Comparison of ENCODE assay signal across 7 cellular contexts in the genomic region with DNA sequence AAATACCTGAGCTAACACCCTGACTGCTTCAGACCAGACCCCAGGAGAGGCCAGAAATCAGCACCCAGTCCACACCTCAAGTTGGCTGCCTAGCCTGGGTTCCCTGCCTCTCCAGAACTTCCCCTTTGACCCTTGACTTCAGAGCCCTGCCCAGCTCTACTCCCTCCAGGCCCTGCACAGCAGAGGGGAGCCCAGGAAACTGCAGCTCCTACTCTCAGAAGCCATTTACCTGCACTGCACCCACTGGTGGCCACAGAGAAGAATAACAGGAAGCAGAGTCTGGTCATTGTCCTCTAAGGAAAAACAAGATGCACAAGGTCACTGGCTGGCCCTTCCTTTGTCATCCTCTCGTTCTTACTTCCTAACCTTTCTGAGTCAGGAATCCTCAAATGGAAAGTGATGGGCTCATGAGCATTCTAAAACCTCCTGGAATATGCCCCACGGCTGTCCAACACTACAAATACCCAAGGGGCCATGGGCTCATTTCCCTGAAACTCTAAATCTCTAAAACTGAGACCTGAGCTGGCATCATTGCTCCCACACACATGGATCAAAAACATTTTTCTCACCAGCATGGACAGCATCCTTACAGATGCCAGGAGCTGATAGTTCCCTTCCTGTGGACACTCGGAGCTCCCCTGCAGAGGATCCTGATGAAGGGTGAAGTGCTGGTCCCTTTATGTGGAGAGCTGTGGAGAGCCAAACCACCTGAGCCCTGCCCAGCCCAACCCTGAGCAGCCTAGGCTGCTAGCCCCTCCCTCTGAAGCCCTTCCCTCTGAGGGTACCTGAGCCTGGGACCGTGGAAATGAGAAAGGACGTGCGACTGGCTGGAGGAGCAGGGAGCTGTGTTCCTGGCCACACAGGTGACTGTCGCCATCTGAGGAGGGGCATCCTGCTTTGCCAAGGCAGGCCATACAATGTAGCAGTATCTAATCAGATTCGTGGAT. TPM values are rescaled to one million over a fixed set of nuclear protein-coding genes. Genes with fewer than 3 reads are reported as not detected.
DNase-seq lines count a peak whose midpoint lies in the region; ATAC-seq, FAIRE-seq and TF ChIP-seq lines count a peak whose summit lies in the region.

Gene ITLN2 (minus strand): TSS at position 652 of the 947 bp plus-strand sequence. CDS start 68 bp downstream, at position 584.

- no peak within 1 kb of the TSS for H3K4me2 ChIP-seq in keratinocyte (ENCODE audit: control insufficient read depth, extremely low read depth, insufficient read depth, low read depth, low read length)

- H3K27ac Mint-ChIP-seq in activated naive CD8-positive, alpha-beta T cell: peak within 1 kb of the TSS; percentile 30

- dilution Hi-C loops in keratinocyte (cut with MboI; ENCODE audit: extremely low pct_ligation_motif_present, low sequenced_read_pairs): no loop called here

- no peaks in the 10 kb centered on the region for H3K9me1 ChIP-seq in keratinocyte (ENCODE audit: control insufficient read depth, extremely low read depth, insufficient read depth, low read length)

- TF ChIP-seq CTCF in GM06990 (IDR thresholded peaks at IDR 0.05; ENCODE audit: insufficient read depth, low read length, poor library complexity, severe bottlenecking): peak; percentile 78
- TF ChIP-seq CTCF in keratinocyte (optimal IDR thresholded peaks at IDR 0.05 in 1 of 3, IDR thresholded peaks at IDR 0.05 in 1 of 3, conservative IDR thresholded peaks at IDR 0.05 in 1 of 3; ENCODE audit: extremely low read depth in 1 of 3, insufficient read depth in 2 of 3, low read length in 3 of 3): peak; percentile 75 to 86 (median 80)

- no peaks in the 10 kb centered on the region for H3K9me3 ChIP-seq in keratinocyte (ENCODE audit: control insufficient read depth, low read depth, low read length)

- no peak for FAIRE-seq in keratinocyte (lab: Jason Lieb, UNC)

- H3K27me3 Mint-ChIP-seq in activated naive CD8-positive, alpha-beta T cell: peaks cover 1% of the 10 kb centered on the region

- H3K9me3 Mint-ChIP-seq in activated naive CD8-positive, alpha-beta T cell (ENCODE audit: low read depth): no peaks in the 10 kb centered on the region

- no peak within 1 kb of the TSS for H2AFZ ChIP-seq in keratinocyte (ENCODE audit: control insufficient read depth, low read length)

- H3K79me2 ChIP-seq in keratinocyte (ENCODE audit: control insufficient read depth, insufficient read depth, low read length): no peaks in the 10 kb centered on the region

- H3K36me3 ChIP-seq in GM06990 (ENCODE audit: control insufficient read depth, insufficient read depth, low read length): no peaks in the 10 kb centered on the region
- H3K36me3 ChIP-seq in keratinocyte (ENCODE audit: control insufficient read depth in 2 of 2, extremely low read depth in 1 of 2, insufficient read depth in 2 of 2, low read length in 2 of 2): no peaks in the 10 kb centered on the region

- H3K4me3 Mint-ChIP-seq in activated naive CD8-positive, alpha-beta T cell: no peak within 1 kb of the TSS

- no peak within 1 kb of the TSS for H3K27ac ChIP-seq in keratinocyte (ENCODE audit: control insufficient read depth, insufficient read depth, low read length)

- no peaks in the 10 kb centered on the region for H3K36me3 Mint-ChIP-seq in activated naive CD8-positive, alpha-beta T cell

- no peak within 1 kb of the TSS for H3K9ac ChIP-seq in keratinocyte (ENCODE audit: control insufficient read depth, extremely low read depth, insufficient read depth, low read length)

- H3K4me1 Mint-ChIP-seq in activated naive CD8-positive, alpha-beta T cell (ENCODE audit: low read depth): peaks cover 8% of the 10 kb centered on the region

- no peak within 1 kb of the TSS for H3K4me3 ChIP-seq in GM06990 (replicated peaks; ENCODE audit: low read depth, low read length)
- H3K4me3 ChIP-seq in keratinocyte (ENCODE audit: control insufficient read depth in 2 of 3, extremely low read depth in 1 of 3, insufficient read depth in 2 of 3, low read depth in 1 of 3, low read length in 3 of 3): no peak within 1 kb of the TSS

- DNase-seq in GM06990 (ENCODE audit: extremely low read depth, insufficient read length): peak; percentile 36
- DNase-seq in SHP77 treated with DMSO at 0.1 percent for 48 hours (lab: John Stamatoyannopoulos, UW): peak; percentile 16
- no peak for DNase-seq in keratinocyte (ENCODE audit: low read depth, low spot score)
- peak; percentile 56 for DNase-seq in stimulated activated CD8-positive, alpha-beta memory T cell treated with anti-CD3 and anti-CD28 coated beads, Interleukin-4, amount 100 ng/mL, for 48 hours

- H4K20me1 ChIP-seq in keratinocyte (ENCODE audit: control insufficient read depth, extremely low read depth, insufficient read depth, low read length): no peaks in the 10 kb centered on the region

- peaks cover 23% of the 10 kb centered on the region for H3K4me1 ChIP-seq in keratinocyte (ENCODE audit: control insufficient read depth, extremely low read depth, insufficient read depth, low read length)

- ATAC-seq in HG03135 (IDR thresholded peaks at IDR 0.05; ENCODE audit: unreplicated experiment) (peak; percentile 73), HG02840 (IDR thresholded peaks at IDR 0.05; ENCODE audit: low FRiP score, unreplicated experiment) (no peak)

- H3K27me3 ChIP-seq in GM06990 (replicated peaks; ENCODE audit: control insufficient read depth, insufficient read depth, low read length) (no peaks in the 10 kb centered on the region), keratinocyte (ENCODE audit: control insufficient read depth, extremely low read depth, insufficient read depth, low read length) (no peaks in the 10 kb centered on the region)

RNA-seq across cellular contexts. Expression of gene ITLN2, which starts in this region (rescaled TPM):
- 0.22 to 0.59 TPM (median 0.39 TPM) in 3 replicates for polyA plus RNA-seq in keratinocyte
- 1.6 TPM for polyA plus RNA-seq in keratinocyte (2011; ENCODE audit: low read depth)
- polyA plus RNA-seq in keratinocyte (2011; cell fraction: cytosol; rRNA removed): 0.34 and 0.75 TPM in 2 replicates
- 0.71 and 0.92 TPM in 2 replicates for polyA plus RNA-seq in keratinocyte (2011; cell fraction: nucleus; rRNA removed)
- 0.09 and 2.2 TPM in 2 replicates for polyA plus RNA-seq in keratinocyte (2012; ENCODE audit: low replicate concordance)
- polyA minus RNA-seq in keratinocyte: 0.73 to 2.0 TPM in 2 of 3 replicates, not detected in the other
- polyA minus RNA-seq in keratinocyte (2011; cell fraction: cytosol; rRNA and poly(A)+ RNA removed): not detected
- polyA minus RNA-seq in keratinocyte (2011; cell fraction: nucleus; rRNA and poly(A)+ RNA removed): 1.2 TPM in 1 of 2 replicates, not detected in the other
